ENCODE assay signal across 9 cellular contexts in genomic region chrX:86002076-86002896, GRCh38. TPM values are rescaled to one million over a fixed set of nuclear protein-coding genes. Genes with fewer than 3 reads are reported as not detected.
DNase-seq lines count a peak whose midpoint lies in the region; ATAC-seq, FAIRE-seq and TF ChIP-seq lines count a peak whose summit lies in the region.
"Had no signal": no experiment of that assay in that cellular context is flagged by ENCODE, and none has a peak within 500 bp of the region (broad histone marks: within the 10 kb centered on the region; RNA-seq: fewer than 3 reads in every experiment).

No MANE protein-coding gene starts in this region.

- no peak overlapping the region for H3K23ac ChIP-seq in neuronal stem cell (ENCODE audit: low read depth, low read length, poor library complexity)

- H3K27ac ChIP-seq in K562 (ENCODE audit: extremely low read depth, low read depth, low read length) (peak overlapping the region; percentile 63; the same call in 2 of the 3 replicates), neuronal stem cell (replicated peaks; ENCODE audit: low read length) (no peak overlapping the region), SK-N-SH (ENCODE audit: low read depth in 2 of 2, low read length in 1 of 2) (no peak overlapping the region)
- H3K27ac ChIP-seq: neutrophil had no signal

- intact Hi-C loops in K562 (cut with micrococcal nuclease): no loop called here

- TF ChIP-seq RAD21 in K562 (CRISPR knock-in tag; conservative IDR thresholded peaks at IDR 0.05 in 1 of 2, IDR thresholded peaks at IDR 0.05 in 1 of 2) (no peak), SK-N-SH (IDR thresholded peaks at IDR 0.05; ENCODE audit: low read length) (no peak)

- CTCF ChIA-PET in K562 (lab: Yijun Ruan, JAX; ENCODE audit: low intra/inter-chr PET ratio): no interaction called here
- CTCF ChIA-PET in SK-N-SH (lab: Yijun Ruan, JAX): no interaction called here

- H2AFZ ChIP-seq in K562 (ENCODE audit: low read depth, low read length) (peak overlapping the region; percentile 76), neuronal stem cell (ENCODE audit: low read length) (peak overlapping the region; percentile 76), SK-N-SH (ENCODE audit: low read depth) (no peak overlapping the region)

- H3K79me1 ChIP-seq in neuronal stem cell (ENCODE audit: low read depth, low read length): no peaks in the 10 kb centered on the region

- DNase-seq in NCI-H2107 treated with DMSO at 0.1 percent for 48 hours (lab: John Stamatoyannopoulos, UW; ENCODE audit: unreplicated experiment) (peak; percentile 2), NCI-H2107 (lab: John Stamatoyannopoulos, UW) (no peak), M059J (ENCODE audit: low read depth) (peak; percentile 73), K562 (ENCODE audit: extremely low read depth in 1 of 4, low spot score in 3 of 4) (peak; percentile 8 to 76 (median 10)), neuronal stem cell (ENCODE audit: low spot score) (peak; percentile 17), DMS 273 (lab: John Stamatoyannopoulos, UW; ENCODE audit: unreplicated experiment) (no peak), SK-N-SH (no peak), cortex of kidney (lab: John Stamatoyannopoulos, UW) (no peak)

- H3K4me1 ChIP-seq in K562 (replicated peaks in 1 of 2; ENCODE audit: control insufficient read depth in 2 of 2, insufficient read depth in 2 of 2, low read length in 2 of 2) (no peaks in the 10 kb centered on the region), neuronal stem cell (ENCODE audit: control insufficient read depth in 2 of 2, insufficient read depth in 1 of 2, low read depth in 1 of 2, low read length in 2 of 2) (no peaks in the 10 kb centered on the region), SK-N-SH (ENCODE audit: control insufficient read depth in 1 of 2, insufficient read depth in 2 of 2, low read depth in 1 of 2, low read length in 1 of 2) (no peaks in the 10 kb centered on the region)

- TF ChIP-seq EP300 in K562 (IDR thresholded peaks at IDR 0.05; ENCODE audit: low read length) (no peak), SK-N-SH (IDR thresholded peaks at IDR 0.05; ENCODE audit: borderline replicate concordance in 1 of 2, low read depth in 1 of 2, low read length in 1 of 2) (no peak)

- no peaks in the 10 kb centered on the region for H3K9me1 ChIP-seq in K562 (ENCODE audit: control insufficient read depth, insufficient read depth, low read length)

- H3K4ac ChIP-seq in neuronal stem cell (ENCODE audit: low read length): no peak overlapping the region

- H3K9me3 ChIP-seq in K562 (replicated peaks; ENCODE audit: control insufficient read depth, insufficient read depth, low read depth, low read length): no peaks in the 10 kb centered on the region
- H3K9me3 ChIP-seq in neuronal stem cell (replicated peaks in 1 of 2; ENCODE audit: control insufficient read depth in 2 of 2, insufficient read depth in 1 of 2, low read depth in 1 of 2, low read length in 2 of 2): no peaks in the 10 kb centered on the region
- H3K9me3 ChIP-seq in SK-N-SH: no peaks in the 10 kb centered on the region
- H3K9me3 ChIP-seq: neutrophil had no signal

- no peak for TF ChIP-seq POLR2A in K562 (conservative IDR thresholded peaks at IDR 0.05)

- no peaks in the 10 kb centered on the region for H3K79me2 ChIP-seq in K562 (ENCODE audit: control insufficient read depth, insufficient read depth, low read length)
- peaks cover 32% of the 10 kb centered on the region for H3K79me2 ChIP-seq in SK-N-SH (ENCODE audit: insufficient read depth)

- no peak overlapping the region for H3K14ac ChIP-seq in neuronal stem cell (ENCODE audit: low read length)

- H2BK15ac ChIP-seq in neuronal stem cell (ENCODE audit: low read length): no peak overlapping the region

- no peaks in the 10 kb centered on the region for H4K20me1 ChIP-seq in K562 (replicated peaks; ENCODE audit: control insufficient read depth, insufficient read depth, low read length)
- peaks cover 26% of the 10 kb centered on the region for H4K20me1 ChIP-seq in SK-N-SH (ENCODE audit: insufficient read depth)

- H3K9me2 ChIP-seq in SK-N-SH: no peaks in the 10 kb centered on the region

- H2BK120ac ChIP-seq in neuronal stem cell (ENCODE audit: low read depth, low read length): no peak overlapping the region

- no peak overlapping the region for H2AK5ac ChIP-seq in neuronal stem cell (ENCODE audit: low read depth, low read length)

- H3K4me2 ChIP-seq in K562 (ENCODE audit: insufficient read depth, low read length) (peak overlapping the region; percentile 58), neuronal stem cell (ENCODE audit: insufficient read depth, low read length, poor library complexity, severe bottlenecking) (no peak overlapping the region), SK-N-SH (no peak overlapping the region)

- in situ Hi-C loops in K562 (cut with MboI): no loop called here

- no peak overlapping the region for H2BK5ac ChIP-seq in neuronal stem cell (ENCODE audit: low read length)

- H3K36me3 ChIP-seq in K562 (ENCODE audit: control insufficient read depth, insufficient read depth, low read length) (no peaks in the 10 kb centered on the region), neuronal stem cell (replicated peaks in 1 of 2; ENCODE audit: control insufficient read depth in 2 of 2, insufficient read depth in 2 of 2, low read length in 2 of 2) (no peaks in the 10 kb centered on the region), SK-N-SH (replicated peaks in 1 of 2; ENCODE audit: control insufficient read depth in 1 of 2, insufficient read depth in 2 of 2, low read length in 1 of 2) (peaks cover 0 to 7% of the 10 kb centered on the region in 2 experiments)
- H3K36me3 ChIP-seq: neutrophil had no signal

- H4K8ac ChIP-seq in neuronal stem cell (ENCODE audit: low read depth, low read length): no peak overlapping the region

- no peak overlapping the region for H4K91ac ChIP-seq in neuronal stem cell (ENCODE audit: low read depth, low read length, poor library complexity)

- no TSS peak for BruUV-seq in K562 (replicated peaks; lab: Mats Ljungman, UMichigan)

- no peaks in the 10 kb centered on the region for H3K27me3 ChIP-seq in K562 (ENCODE audit: control insufficient read depth in 2 of 2, insufficient read depth in 2 of 2, low read length in 2 of 2)
- no peaks in the 10 kb centered on the region for H3K27me3 ChIP-seq in neuronal stem cell (ENCODE audit: control insufficient read depth in 3 of 3, insufficient read depth in 3 of 3, low read depth in 1 of 3, low read length in 3 of 3)
- no peaks in the 10 kb centered on the region for H3K27me3 ChIP-seq in SK-N-SH (ENCODE audit: insufficient read depth)
- H3K27me3 ChIP-seq: neutrophil had no signal

- H3K9ac ChIP-seq in K562 (ENCODE audit: insufficient read depth in 1 of 2, low read depth in 2 of 2, low read length in 2 of 2): no peak overlapping the region
- no peak overlapping the region for H3K9ac ChIP-seq in neuronal stem cell (ENCODE audit: low read depth, low read length, poor library complexity)
- no peak overlapping the region for H3K9ac ChIP-seq in SK-N-SH

- H3K18ac ChIP-seq in neuronal stem cell (ENCODE audit: low read length): no peak overlapping the region

- TF ChIP-seq CTCF in K562 (IDR thresholded peaks at IDR 0.05 in 2 of 3, conservative IDR thresholded peaks at IDR 0.05 in 1 of 3; ENCODE audit: insufficient read depth in 2 of 3, low read depth in 1 of 3, low read length in 3 of 3) (no peak), SK-N-SH (IDR thresholded peaks at IDR 0.05) (no peak)

- FAIRE-seq in K562 (lab: Jason Lieb, UNC): no peak

- no peak overlapping the region for H3K4me3 ChIP-seq in K562
- H3K4me3 ChIP-seq in neuronal stem cell (ENCODE audit: low read length in 2 of 2): no peak overlapping the region
- no peak overlapping the region for H3K4me3 ChIP-seq in SK-N-SH (ENCODE audit: low read depth in 2 of 2, low read length in 1 of 2)

- POLR2A ChIA-PET in K562 (lab: Yijun Ruan, JAX): no interaction called here
- POLR2A ChIA-PET in SK-N-SH (lab: Yijun Ruan, JAX): no interaction called here

- ATAC-seq in K562: peak; percentile 90

- no peaks in the 10 kb centered on the region for H3F3A ChIP-seq in SK-N-SH (replicated peaks; ENCODE audit: insufficient read depth)

- H2BK12ac ChIP-seq in neuronal stem cell (ENCODE audit: low read length): no peak overlapping the region

- 2% methylated on average over 9 of the region's 12 CpGs for WGBS in K562 (ENCODE audit: insufficient coverage, low coverage, missing lambda C conversion rate)
- no CpG with 5 or more reads among the region's 12 CpGs for WGBS in neuronal stem cell (ENCODE audit: extremely low coverage in 2 of 2, insufficient read length in 2 of 2, insufficient replicate concordance in 1 of 2), 2 donors
- 92% methylated on average over 10 of the region's 12 CpGs for WGBS in SK-N-SH (ENCODE audit: low lambda C conversion rate)

TF ChIP-seq in K562, 482 proteins besides CTCF, POLR2A, EP300 and RAD21 (continues in another document):
- TF ChIP-seq EHMT2 (IDR thresholded peaks at IDR 0.05): no peak
- no peak for TF ChIP-seq ZNF143 (CRISPR knock-in tag; IDR thresholded peaks at IDR 0.05)
- no peak for TF ChIP-seq KHSRP (IDR thresholded peaks at IDR 0.05)

TF ChIP-seq in SK-N-SH, 30 proteins besides CTCF, POLR2A, EP300 and RAD21:
- TF ChIP-seq FOSL2 (IDR thresholded peaks at IDR 0.05; ENCODE audit: borderline replicate concordance, low read depth) (no peak), FOXJ3 (CRISPR knock-in tag; IDR thresholded peaks at IDR 0.05) (no peak)

RNA-seq across cellular contexts. Expression of gene CHM, which starts 45.1 kb away (rescaled TPM):
- total RNA-seq in M059J (2014; rRNA removed; shearing (Covaris generic)): 21.1 and 23.3 TPM in 2 replicates
- total RNA-seq in K562 (2011; cell fraction: chromatin; rRNA removed; ENCODE audit: low replicate concordance): 8.6 and 19.1 TPM in 2 replicates
- total RNA-seq in K562 (2011; cell fraction: nucleolus; rRNA removed): 4.0 and 5.0 TPM in 2 replicates
- 11.7 and 12.7 TPM in 2 replicates for total RNA-seq in K562 (2011; cell fraction: nucleoplasm; rRNA removed)
- total RNA-seq in K562 (2014; rRNA removed) (2.2 and 3.1 TPM in 2 replicates), K562 (2014; rRNA removed; fragmentation: Illumina TruSeq; extraction: Trizol) (5.3 and 6.2 TPM in 2 replicates), K562 (2015; rRNA removed; fragmentation: Illumina TruSeq; extraction: Trizol) (7.5 and 7.9 TPM in 2 replicates), K562 (2021) (4.6 and 5.5 TPM in 2 replicates)
- polyA plus RNA-seq in K562 (2011; rRNA removed) (4.9 and 9.0 TPM in 2 replicates), K562 (2014; fragmentation: Illumina TruSeq; extraction: Trizol) (4.4 and 4.8 TPM in 2 replicates), K562 (2014; fragmentation: Nextera tagmentation; extraction: Ambion mirVana) (1 to 10 TPM; 3.9 to 4.3 TPM), K562 (2014; rRNA removed) (3.0 and 3.1 TPM in 2 replicates), SK-N-SH (2012; rRNA removed) (12.8 and 19.9 TPM in 2 replicates)
- 2.4 and 2.9 TPM in 2 replicates for polyA plus RNA-seq in K562 (2011; cell fraction: cytosol; rRNA removed)
- 2.9 and 3.4 TPM in 2 replicates for polyA plus RNA-seq in K562 (2011; cell fraction: nucleus; rRNA removed)
- polyA plus RNA-seq in K562 (2012): 4.3 and 6.7 TPM in 2 replicates
- 7.0 and 8.6 TPM in 2 replicates for polyA minus RNA-seq in K562 (2011; rRNA and poly(A)+ RNA removed)
- polyA minus RNA-seq in K562 (2011; cell fraction: cytosol; rRNA and poly(A)+ RNA removed): 1.1 and 2.6 TPM in 2 replicates
- 8.8 and 12.0 TPM in 2 replicates for polyA minus RNA-seq in K562 (2011; cell fraction: nucleus; rRNA and poly(A)+ RNA removed)
- 8.5 TPM for polyA plus RNA-seq in neuronal stem cell (2013, experiment 1 of 2)
- polyA plus RNA-seq in neuronal stem cell (2013, experiment 2 of 2): 9.2 TPM
- polyA plus RNA-seq in SK-N-SH (2012; cell fraction: cytosol; rRNA removed): 20.7 and 21.6 TPM in 2 replicates
- 10.9 and 21.7 TPM in 2 replicates for polyA plus RNA-seq in SK-N-SH (2012; cell fraction: nucleus; rRNA removed)

Comparison
In these comparisons a context has a peak if more than half of its experiments do, and no peak if none do; other contexts are left out.
1. DNase-seq: peak in NCI-H2107 treated with DMSO at 0.1 percent for 48 hours (single experiment), M059J (single experiment), K562 (4 of 4) and neuronal stem cell (single experiment); none in NCI-H2107 (single experiment), DMS 273 (single experiment), SK-N-SH (single experiment) and cortex of kidney (single experiment).